Comparison of ENCODE assay signal across 9 cellular contexts in the genomic region with DNA sequence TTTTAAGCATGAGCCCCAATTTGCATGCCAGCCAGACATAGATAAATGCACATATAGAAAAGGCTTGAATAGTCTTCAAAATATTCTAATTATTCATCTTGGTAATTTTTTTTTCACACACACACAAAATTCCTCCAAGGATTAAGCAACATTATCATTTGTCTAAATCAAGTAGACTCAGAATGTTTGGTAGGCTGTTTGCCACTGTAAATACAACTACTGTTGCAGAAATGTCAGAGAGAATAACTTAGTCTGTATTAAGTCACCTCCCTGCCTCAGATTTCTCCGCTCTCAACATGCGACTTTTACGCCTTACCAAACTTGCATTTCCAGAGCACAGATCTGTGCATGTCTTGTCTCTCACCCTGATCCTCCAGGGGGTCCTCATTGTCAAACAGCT.
"Had no signal": no experiment of that assay in that cellular context is flagged by ENCODE, and none has a peak within 500 bp of the region (broad histone marks: within the 10 kb centered on the region; RNA-seq: fewer than 3 reads in every experiment).

No MANE protein-coding gene starts in this region.

- H3K4me1 ChIP-seq: HAP-1 had no signal

- H2AFZ ChIP-seq: GM23248 had no signal

- DNase-seq: GM23248, GOT3, H7, H9, HCEC 1CT, HFFc6 had no signal

- H3K4me2 ChIP-seq: GM23338 had no signal

- H3K4me3 ChIP-seq: GM23248, GM23338, HAP-1 had no signal

- H3K9me3 ChIP-seq: HAP-1 had no signal

- H3K27ac ChIP-seq: GM23248 had no signal

- ATAC-seq: GM23338, HCT116 had no signal

- H3K36me3 ChIP-seq: HAP-1 had no signal

- H3K9ac ChIP-seq: GM23248 had no signal
